23 cellular contexts compared by ENCODE assay signal in genomic region chr6:10140121-10140520, GRCh38.
"Had no signal": no experiment of that assay in that cellular context is flagged by ENCODE, and none has a peak within 500 bp of the region (broad histone marks: within the 10 kb centered on the region; RNA-seq: fewer than 3 reads in every experiment).

No MANE protein-coding gene starts in this region.

- H3K4me3 ChIP-seq: adrenal gland, ascending aorta, coronary artery, lower lobe of right lung, thoracic aorta, upper lobe of right lung had no signal

- H3K27me3 ChIP-seq: ascending aorta, upper lobe of right lung had no signal

- H3K9me3 Mint-ChIP-seq: activated T-cell treated with anti-CD3 and anti-CD28 coated beads, Interleukin-2, amount 50 U/mL, for 24 hours; activated T-helper 17 cell treated with anti-CD3 and anti-CD28 coated beads, Interleukin-2, amount 50 U/mL, for 72 hours; T-helper 2 cell treated with Interferon-gamma antibody and Interleukin-4, amounts not matched to agents 5 μg/mL and 100 μg/mL, for 36 hours had no signal

- ATAC-seq: activated T-helper 17 cell treated with anti-CD3 and anti-CD28 coated beads, Interleukin-2, amount 50 U/mL, for 72 hours; left lobe of liver; lower lobe of right lung; naive thymus-derived CD4-positive, alpha-beta T cell; upper lobe of right lung had no signal

- DNase-seq: activated CD4-positive, alpha-beta T cell treated with anti-CD3 and anti-CD28 coated beads, Interleukin-2, amount 50 U/mL, for 4 hours; activated CD8-positive, alpha-beta memory T cell treated with anti-CD3 and anti-CD28 coated beads for 24 hours; activated CD8-positive, alpha-beta memory T cell treated with anti-CD3 and anti-CD28 coated beads, Interleukin-2, amount 50 U/mL, for 4 hours; activated naive CD4-positive, alpha-beta T cell; activated T-cell treated with anti-CD3 and anti-CD28 coated beads, Interleukin-2, amount 50 U/mL, for 24 hours; adrenal gland; cerebellar nuclear complex; endodermal cell; kidney; lower lobe of right lung; naive thymus-derived CD4-positive, alpha-beta T cell; stimulated activated CD4-positive, alpha-beta T cell treated with anti-CD3 and anti-CD28 coated beads, Interleukin-4, amount 100 ng/mL, for 1 hour; stimulated activated naive CD4-positive, alpha-beta T cell treated with Interleukin-2 at 50 U/mL for 16 hours; upper lobe of right lung had no signal

- H3K27ac Mint-ChIP-seq: activated naive CD8-positive, alpha-beta T cell; activated T-cell treated with anti-CD3 and anti-CD28 coated beads, Interleukin-2, amount 50 U/mL, for 24 hours; activated T-helper 17 cell treated with anti-CD3 and anti-CD28 coated beads, Interleukin-2, amount 50 U/mL, for 72 hours; endodermal cell; naive thymus-derived CD4-positive, alpha-beta T cell; progenitor cell of endocrine pancreas; T-helper 2 cell treated with Interferon-gamma antibody and Interleukin-4, amounts not matched to agents 5 μg/mL and 100 μg/mL, for 36 hours had no signal

- FAIRE-seq: kidney had no signal

- H3K36me3 ChIP-seq: adrenal gland, ascending aorta, lower lobe of right lung, thoracic aorta, upper lobe of right lung had no signal

- H3K9me3 ChIP-seq: adrenal gland, ascending aorta, lower lobe of right lung, thoracic aorta had no signal

- H3K4me3 Mint-ChIP-seq: activated naive CD8-positive, alpha-beta T cell; activated T-cell treated with anti-CD3 and anti-CD28 coated beads, Interleukin-2, amount 50 U/mL, for 24 hours; activated T-helper 17 cell treated with anti-CD3 and anti-CD28 coated beads, Interleukin-2, amount 50 U/mL, for 72 hours; endodermal cell; naive thymus-derived CD4-positive, alpha-beta T cell; neural crest cell; T-helper 2 cell treated with Interferon-gamma antibody and Interleukin-4, amounts not matched to agents 5 μg/mL and 100 μg/mL, for 36 hours had no signal

- H3K36me3 Mint-ChIP-seq: activated naive CD8-positive, alpha-beta T cell had no signal

- H3K4me1 ChIP-seq: adrenal gland, ascending aorta, lower lobe of right lung, upper lobe of right lung had no signal

- H3K4me1 Mint-ChIP-seq: activated T-helper 17 cell treated with anti-CD3 and anti-CD28 coated beads, Interleukin-2, amount 50 U/mL, for 72 hours; naive thymus-derived CD4-positive, alpha-beta T cell had no signal

- H3K27me3 Mint-ChIP-seq: activated naive CD8-positive, alpha-beta T cell; activated T-cell treated with anti-CD3 and anti-CD28 coated beads, Interleukin-2, amount 50 U/mL, for 24 hours had no signal

- H3K27ac ChIP-seq: adrenal gland, ascending aorta, coronary artery, lower lobe of right lung, thoracic aorta, upper lobe of right lung had no signal
